18 cellular contexts compared by ENCODE assay signal in genomic region chr17:15108992-15109391, GRCh38.
DNase-seq lines count a peak whose midpoint lies in the region; ATAC-seq and TF ChIP-seq lines count a peak whose summit lies in the region.
"Had no signal": no experiment of that assay in that cellular context is flagged by ENCODE, and none has a peak within 500 bp of the region (broad histone marks: within the 10 kb centered on the region; RNA-seq: fewer than 3 reads in every experiment).

No MANE protein-coding gene starts in this region.

- intact Hi-C loops in left ventricle myocardium inferior (cut with micrococcal nuclease) (no loop called here), heart right ventricle (cut with DNase I) (no loop called here), stomach (cut with DNase I; ENCODE audit: low total_unique reads) (no loop called here)

- no peaks in the 10 kb centered on the region for H3K9me3 ChIP-seq in left ventricle myocardium inferior (replicated peaks)
- H3K9me3 ChIP-seq in heart right ventricle: no peaks in the 10 kb centered on the region
- peaks cover 23% of the 10 kb centered on the region for H3K9me3 ChIP-seq in BLaER1
- H3K9me3 ChIP-seq in stomach: no peaks in the 10 kb centered on the region
- H3K9me3 ChIP-seq: Caco-2 had no signal

- TF ChIP-seq CTCF in left ventricle myocardium inferior (IDR thresholded peaks at IDR 0.05; ENCODE audit: borderline replicate concordance) (no peak), heart right ventricle (IDR thresholded peaks at IDR 0.05) (no peak), stomach (IDR thresholded peaks at IDR 0.05) (no peak)

- H3K4me2 ChIP-seq in BLaER1: peak overlapping the region; percentile 28; the same call in 1 of the 2 replicates

- H4K20me1 ChIP-seq in BLaER1: no peaks in the 10 kb centered on the region

- H3K4me1 ChIP-seq in left ventricle myocardium inferior (peaks cover 27% of the 10 kb centered on the region), heart right ventricle (peaks cover 0 to 20% (median 5%) of the 10 kb centered on the region in 9 donors), BLaER1 (peaks cover 29% of the 10 kb centered on the region), stomach (peaks cover 0 to 7% (median 0%) of the 10 kb centered on the region in 4 donors)
- H3K4me1 ChIP-seq: Caco-2 had no signal

- whole genome bisulfite sequencing in heart right ventricle, 2 donors: 49 to 61% methylated on average over 3 of the region's 3 CpGs
- WGBS in stomach, 5 donors: 73 to 82% (median 80%) methylated on average over 3 of the region's 3 CpGs

- no peak for TF ChIP-seq EP300 in stomach (IDR thresholded peaks at IDR 0.05)

- ATAC-seq in heart right ventricle: no peak
- ATAC-seq: CD8-positive, alpha-beta T cell; GM12878 had no signal

- DNase-seq in left ventricle myocardium inferior: no peak
- DNase-seq in heart right ventricle: no peak
- DNase-seq in ecto neural progenitor cell (ENCODE audit: low spot score): peak; percentile 29
- DNase-seq in retina: peak; percentile 45
- no peak for DNase-seq in stimulated activated naive CD4-positive, alpha-beta T cell treated with Interleukin-2 at 50 U/mL for 16 hours (lab: John Stamatoyannopoulos, UW)
- DNase-seq in stomach: no peak
- DNase-seq: 8988T; Caco-2; CD4-positive, CD25-positive, alpha-beta regulatory T cell; CD8-positive, alpha-beta T cell; DMS153; EL; GDM1; GM23248; HCEC 1CT had no signal

- no peak for TF ChIP-seq POLR2A in stomach (IDR thresholded peaks at IDR 0.05)

- no peaks in the 10 kb centered on the region for H3K27me3 ChIP-seq in left ventricle myocardium inferior (ENCODE audit: low read depth)
- no peaks in the 10 kb centered on the region for H3K27me3 ChIP-seq in heart right ventricle
- H3K27me3 ChIP-seq in BLaER1: no peaks in the 10 kb centered on the region
- peaks cover 0 to 4% (median 0%) of the 10 kb centered on the region in 3 donors for H3K27me3 ChIP-seq in stomach

- no peak overlapping the region for H3K4me3 ChIP-seq in left ventricle myocardium inferior
- no peak overlapping the region for H3K4me3 ChIP-seq in heart right ventricle
- no peak overlapping the region for H3K4me3 ChIP-seq in BLaER1
- no peak overlapping the region for H3K4me3 ChIP-seq in stomach
- H3K4me3 ChIP-seq: GM12878, GM23248 had no signal

- no peak overlapping the region for H3K9ac ChIP-seq in BLaER1
- H3K9ac ChIP-seq: GM23248 had no signal

- no peaks in the 10 kb centered on the region for H3K36me3 ChIP-seq in left ventricle myocardium inferior
- no peaks in the 10 kb centered on the region for H3K36me3 ChIP-seq in heart right ventricle
- H3K36me3 ChIP-seq in BLaER1: no peaks in the 10 kb centered on the region
- no peaks in the 10 kb centered on the region for H3K36me3 ChIP-seq in stomach

- H3K27ac ChIP-seq in left ventricle myocardium inferior (replicated peaks): peak overlapping the region; percentile 11
- no peak overlapping the region for H3K27ac ChIP-seq in heart right ventricle
- peak overlapping the region; percentile 22; the same call in 1 of the 2 replicates for H3K27ac ChIP-seq in BLaER1
- H3K27ac ChIP-seq in stomach: no peak overlapping the region
- H3K27ac ChIP-seq: C4-2B, GM23248 had no signal

Comparison
In these comparisons a context has a peak if more than half of its experiments do, and no peak if none do; other contexts are left out.
1. H3K27ac ChIP-seq: peak in left ventricle myocardium inferior (single experiment) and BLaER1 (single experiment); none in heart right ventricle (0 of 10) and stomach (0 of 5).
2. DNase-seq: peak in ecto neural progenitor cell (single experiment) and retina (single experiment); none in left ventricle myocardium inferior (single experiment), heart right ventricle (0 of 2), stimulated activated naive CD4-positive, alpha-beta T cell treated with Interleukin-2 at 50 U/mL for 16 hours (single experiment) and stomach (single experiment).